1 cellular context compared by ENCODE assay signal in the genomic region with DNA sequence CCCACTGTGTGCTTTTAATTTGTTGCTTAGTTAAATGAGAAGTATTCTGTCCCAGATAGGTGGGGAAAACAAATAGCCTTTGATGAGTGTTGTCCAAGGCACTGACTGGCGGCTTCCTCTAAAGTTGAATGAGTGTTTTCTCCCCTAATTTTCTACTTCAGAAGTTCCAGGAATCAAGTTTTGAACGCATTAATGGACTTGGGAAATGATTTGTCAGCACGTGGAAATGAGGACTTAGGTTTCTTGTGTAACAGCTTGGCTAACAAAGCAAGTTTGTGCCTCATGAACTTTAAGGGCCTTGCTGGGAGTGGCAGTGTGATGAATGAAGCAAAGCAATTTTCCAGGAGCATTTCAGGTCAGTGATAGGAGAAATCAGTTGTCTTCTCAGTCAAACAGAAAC.
TF ChIP-seq lines count a peak whose summit lies in the region.

No MANE protein-coding gene starts in this region.

TF ChIP-seq in H1, 55 proteins besides CTCF, POLR2A, EP300 and RAD21:
- no peak for TF ChIP-seq CHD2 (IDR thresholded peaks at IDR 0.05; ENCODE audit: low read length)
- no peak for TF ChIP-seq SRF (IDR thresholded peaks at IDR 0.05; ENCODE audit: low read depth, low read length)
- TF ChIP-seq GABPA (IDR thresholded peaks at IDR 0.05; ENCODE audit: borderline replicate concordance, insufficient read depth, low read length): no peak
- TF ChIP-seq, protein P1, sequence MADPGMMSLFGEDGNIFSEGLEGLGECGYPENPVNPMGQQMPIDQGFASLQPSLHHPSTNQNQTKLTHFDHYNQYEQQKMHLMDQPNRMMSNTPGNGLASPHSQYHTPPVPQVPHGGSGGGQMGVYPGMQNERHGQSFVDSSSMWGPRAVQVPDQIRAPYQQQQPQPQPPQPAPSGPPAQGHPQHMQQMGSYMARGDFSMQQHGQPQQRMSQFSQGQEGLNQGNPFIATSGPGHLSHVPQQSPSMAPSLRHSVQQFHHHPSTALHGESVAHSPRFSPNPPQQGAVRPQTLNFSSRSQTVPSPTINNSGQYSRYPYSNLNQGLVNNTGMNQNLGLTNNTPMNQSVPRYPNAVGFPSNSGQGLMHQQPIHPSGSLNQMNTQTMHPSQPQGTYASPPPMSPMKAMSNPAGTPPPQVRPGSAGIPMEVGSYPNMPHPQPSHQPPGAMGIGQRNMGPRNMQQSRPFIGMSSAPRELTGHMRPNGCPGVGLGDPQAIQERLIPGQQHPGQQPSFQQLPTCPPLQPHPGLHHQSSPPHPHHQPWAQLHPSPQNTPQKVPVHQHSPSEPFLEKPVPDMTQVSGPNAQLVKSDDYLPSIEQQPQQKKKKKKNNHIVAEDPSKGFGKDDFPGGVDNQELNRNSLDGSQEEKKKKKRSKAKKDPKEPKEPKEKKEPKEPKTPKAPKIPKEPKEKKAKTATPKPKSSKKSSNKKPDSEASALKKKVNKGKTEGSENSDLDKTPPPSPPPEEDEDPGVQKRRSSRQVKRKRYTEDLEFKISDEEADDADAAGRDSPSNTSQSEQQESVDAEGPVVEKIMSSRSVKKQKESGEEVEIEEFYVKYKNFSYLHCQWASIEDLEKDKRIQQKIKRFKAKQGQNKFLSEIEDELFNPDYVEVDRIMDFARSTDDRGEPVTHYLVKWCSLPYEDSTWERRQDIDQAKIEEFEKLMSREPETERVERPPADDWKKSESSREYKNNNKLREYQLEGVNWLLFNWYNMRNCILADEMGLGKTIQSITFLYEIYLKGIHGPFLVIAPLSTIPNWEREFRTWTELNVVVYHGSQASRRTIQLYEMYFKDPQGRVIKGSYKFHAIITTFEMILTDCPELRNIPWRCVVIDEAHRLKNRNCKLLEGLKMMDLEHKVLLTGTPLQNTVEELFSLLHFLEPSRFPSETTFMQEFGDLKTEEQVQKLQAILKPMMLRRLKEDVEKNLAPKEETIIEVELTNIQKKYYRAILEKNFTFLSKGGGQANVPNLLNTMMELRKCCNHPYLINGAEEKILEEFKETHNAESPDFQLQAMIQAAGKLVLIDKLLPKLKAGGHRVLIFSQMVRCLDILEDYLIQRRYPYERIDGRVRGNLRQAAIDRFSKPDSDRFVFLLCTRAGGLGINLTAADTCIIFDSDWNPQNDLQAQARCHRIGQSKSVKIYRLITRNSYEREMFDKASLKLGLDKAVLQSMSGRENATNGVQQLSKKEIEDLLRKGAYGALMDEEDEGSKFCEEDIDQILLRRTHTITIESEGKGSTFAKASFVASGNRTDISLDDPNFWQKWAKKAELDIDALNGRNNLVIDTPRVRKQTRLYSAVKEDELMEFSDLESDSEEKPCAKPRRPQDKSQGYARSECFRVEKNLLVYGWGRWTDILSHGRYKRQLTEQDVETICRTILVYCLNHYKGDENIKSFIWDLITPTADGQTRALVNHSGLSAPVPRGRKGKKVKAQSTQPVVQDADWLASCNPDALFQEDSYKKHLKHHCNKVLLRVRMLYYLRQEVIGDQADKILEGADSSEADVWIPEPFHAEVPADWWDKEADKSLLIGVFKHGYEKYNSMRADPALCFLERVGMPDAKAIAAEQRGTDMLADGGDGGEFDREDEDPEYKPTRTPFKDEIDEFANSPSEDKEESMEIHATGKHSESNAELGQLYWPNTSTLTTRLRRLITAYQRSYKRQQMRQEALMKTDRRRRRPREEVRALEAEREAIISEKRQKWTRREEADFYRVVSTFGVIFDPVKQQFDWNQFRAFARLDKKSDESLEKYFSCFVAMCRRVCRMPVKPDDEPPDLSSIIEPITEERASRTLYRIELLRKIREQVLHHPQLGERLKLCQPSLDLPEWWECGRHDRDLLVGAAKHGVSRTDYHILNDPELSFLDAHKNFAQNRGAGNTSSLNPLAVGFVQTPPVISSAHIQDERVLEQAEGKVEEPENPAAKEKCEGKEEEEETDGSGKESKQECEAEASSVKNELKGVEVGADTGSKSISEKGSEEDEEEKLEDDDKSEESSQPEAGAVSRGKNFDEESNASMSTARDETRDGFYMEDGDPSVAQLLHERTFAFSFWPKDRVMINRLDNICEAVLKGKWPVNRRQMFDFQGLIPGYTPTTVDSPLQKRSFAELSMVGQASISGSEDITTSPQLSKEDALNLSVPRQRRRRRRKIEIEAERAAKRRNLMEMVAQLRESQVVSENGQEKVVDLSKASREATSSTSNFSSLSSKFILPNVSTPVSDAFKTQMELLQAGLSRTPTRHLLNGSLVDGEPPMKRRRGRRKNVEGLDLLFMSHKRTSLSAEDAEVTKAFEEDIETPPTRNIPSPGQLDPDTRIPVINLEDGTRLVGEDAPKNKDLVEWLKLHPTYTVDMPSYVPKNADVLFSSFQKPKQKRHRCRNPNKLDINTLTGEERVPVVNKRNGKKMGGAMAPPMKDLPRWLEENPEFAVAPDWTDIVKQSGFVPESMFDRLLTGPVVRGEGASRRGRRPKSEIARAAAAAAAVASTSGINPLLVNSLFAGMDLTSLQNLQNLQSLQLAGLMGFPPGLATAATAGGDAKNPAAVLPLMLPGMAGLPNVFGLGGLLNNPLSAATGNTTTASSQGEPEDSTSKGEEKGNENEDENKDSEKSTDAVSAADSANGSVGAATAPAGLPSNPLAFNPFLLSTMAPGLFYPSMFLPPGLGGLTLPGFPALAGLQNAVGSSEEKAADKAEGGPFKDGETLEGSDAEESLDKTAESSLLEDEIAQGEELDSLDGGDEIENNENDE (IDR thresholded peaks at IDR 0.05; ENCODE audit: insufficient replicate concordance, low read length): no peak
- TF ChIP-seq BACH1 (IDR thresholded peaks at IDR 0.05; ENCODE audit: low read length): no peak
- TF ChIP-seq JUND (IDR thresholded peaks at IDR 0.05; ENCODE audit: low read length): no peak
- no peak for TF ChIP-seq EZH2 (IDR thresholded peaks at IDR 0.05; ENCODE audit: low read depth, low read length, severe bottlenecking)
- no peak for TF ChIP-seq TCF12 (IDR thresholded peaks at IDR 0.05; ENCODE audit: low read depth, low read length)
